ENCODE assay signal across 22 cellular contexts in the genomic region with DNA sequence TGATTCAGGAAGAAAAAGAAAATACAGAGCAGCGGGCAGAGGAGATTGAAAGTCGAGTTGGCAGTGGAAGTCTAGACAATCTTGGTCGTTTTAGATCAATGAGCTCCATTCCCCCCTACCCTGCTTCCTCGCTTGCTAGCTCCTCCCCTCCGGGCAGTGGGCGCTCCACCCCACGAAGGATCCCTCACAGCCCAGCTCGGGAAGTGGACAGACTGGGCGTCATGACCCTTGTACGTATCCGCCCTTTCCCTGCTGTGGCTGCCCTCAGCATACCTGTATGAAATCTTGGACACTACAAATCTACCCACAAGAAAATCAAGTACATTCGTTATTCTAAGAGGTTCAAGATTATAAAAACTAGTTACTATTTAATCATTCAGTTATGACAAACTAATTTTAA. TPM values are rescaled to one million over a fixed set of nuclear protein-coding genes. Genes with fewer than 3 reads are reported as not detected.
DNase-seq lines count a peak whose midpoint lies in the region; ATAC-seq and TF ChIP-seq lines count a peak whose summit lies in the region.
"Had no signal": no experiment of that assay in that cellular context is flagged by ENCODE, and none has a peak within 500 bp of the region (broad histone marks: within the 10 kb centered on the region; RNA-seq: fewer than 3 reads in every experiment).

No MANE protein-coding gene starts in this region.

- H3K36me3 Mint-ChIP-seq in WTC11 (peaks cover 56% of the 10 kb centered on the region), osteocyte (ENCODE audit: unreplicated experiment) (peaks cover 42% of the 10 kb centered on the region)
- H3K36me3 Mint-ChIP-seq in naive thymus-derived CD4-positive, alpha-beta T cell, result peaks cover 8 to 53% (median 12%) of the 10 kb centered on the region in 5 donors

- no peak overlapping the region for H3K27ac ChIP-seq in naive thymus-derived CD4-positive, alpha-beta T cell (ENCODE audit: low read depth, low read length)
- H3K27ac ChIP-seq: BLaER1 treated with 17β-estradiol and CSF1 and Interleukin-3, amounts not matched to agents 10 nM and 100 nM; C4-2B had no signal

- H3K9me3 Mint-ChIP-seq in WTC11 (no peaks in the 10 kb centered on the region), osteocyte (ENCODE audit: unreplicated experiment) (no peaks in the 10 kb centered on the region)
- peaks cover 0 to 1% (median 0%) of the 10 kb centered on the region in 11 donors for H3K9me3 Mint-ChIP-seq in naive thymus-derived CD4-positive, alpha-beta T cell
- H3K9me3 Mint-ChIP-seq: CD4-positive, alpha-beta memory T cell; CD4-positive, CD25-positive, alpha-beta regulatory T cell; CD8-positive, alpha-beta memory T cell had no signal

- no peaks in the 10 kb centered on the region for H3K27me3 Mint-ChIP-seq in WTC11 (ENCODE audit: low read depth)
- H3K27me3 Mint-ChIP-seq in osteocyte (ENCODE audit: unreplicated experiment), result no peaks in the 10 kb centered on the region
- H3K27me3 Mint-ChIP-seq in naive thymus-derived CD4-positive, alpha-beta T cell, result no peaks in the 10 kb centered on the region
- H3K27me3 Mint-ChIP-seq: B cell; CD4-positive, alpha-beta memory T cell; CD4-positive, CD25-positive, alpha-beta regulatory T cell; CD8-positive, alpha-beta memory T cell had no signal

- DNase-seq in WTC11 (ENCODE audit: low spot score) (no peak), osteocyte (ENCODE audit: extremely low spot score, unreplicated experiment) (no peak)
- no peak for DNase-seq in activated naive CD4-positive, alpha-beta T cell treated with anti-CD3 and anti-CD28 coated beads, Interleukin-2, amount 50 U/mL, for 16 hours
- DNase-seq in naive thymus-derived CD4-positive, alpha-beta T cell, result no peak
- DNase-seq: 8988T; ACHN; CD4-positive, alpha-beta memory T cell; CD4-positive, CD25-positive, alpha-beta regulatory T cell; CD8-positive, alpha-beta memory T cell; COR-L47; DMS 273 treated with DMSO at 0.1 percent for 48 hours; DMS153; DMS53; DMS79; DND-41; EL; GDM1 had no signal

- no peaks in the 10 kb centered on the region for H3K27me3 ChIP-seq in naive thymus-derived CD4-positive, alpha-beta T cell (ENCODE audit: control insufficient read depth in 2 of 2, insufficient read depth in 2 of 2, low read length in 2 of 2)
- H3K27me3 ChIP-seq: BLaER1 treated with 17β-estradiol and CSF1 and Interleukin-3, amounts not matched to agents 10 nM and 100 nM had no signal

- H3K4me3 Mint-ChIP-seq in WTC11 (no peak overlapping the region), osteocyte (ENCODE audit: unreplicated experiment) (no peak overlapping the region)
- no peak overlapping the region for H3K4me3 Mint-ChIP-seq in naive thymus-derived CD4-positive, alpha-beta T cell
- H3K4me3 Mint-ChIP-seq: B cell; CD4-positive, alpha-beta memory T cell; CD4-positive, CD25-positive, alpha-beta regulatory T cell; CD8-positive, alpha-beta memory T cell had no signal

- H3K4me1 ChIP-seq in naive thymus-derived CD4-positive, alpha-beta T cell (ENCODE audit: control insufficient read depth in 2 of 2, insufficient read depth in 2 of 2, low read length in 2 of 2), result peaks cover 0 to 3% of the 10 kb centered on the region in 2 donors
- H3K4me1 ChIP-seq: BLaER1 treated with 17β-estradiol and CSF1 and Interleukin-3, amounts not matched to agents 10 nM and 100 nM had no signal

- H3K4me3 ChIP-seq in naive thymus-derived CD4-positive, alpha-beta T cell (ENCODE audit: low read length), result no peak overlapping the region
- H3K4me3 ChIP-seq: BLaER1 treated with 17β-estradiol and CSF1 and Interleukin-3, amounts not matched to agents 10 nM and 100 nM; GM12878 had no signal

- TF ChIP-seq CTCF in WTC11 (IDR thresholded peaks at IDR 0.05), result no peak
- TF ChIP-seq CTCF in osteocyte (IDR thresholded peaks at IDR 0.05), result no peak

- CTCF ChIA-PET in WTC11 (lab: Charles Lee), result no interaction called here
- CTCF ChIA-PET in naive thymus-derived CD4-positive, alpha-beta T cell (lab: Charles Lee), result no interaction called here

- H3K27ac Mint-ChIP-seq in WTC11 (peak overlapping the region; percentile 41; the same call in 1 of the 2 replicates), osteocyte (ENCODE audit: unreplicated experiment) (peak overlapping the region; percentile 38)
- peak overlapping the region in 1 of 9 donors; percentile 21 for H3K27ac Mint-ChIP-seq in naive thymus-derived CD4-positive, alpha-beta T cell
- H3K27ac Mint-ChIP-seq: B cell; CD4-positive, alpha-beta memory T cell; CD4-positive, CD25-positive, alpha-beta regulatory T cell; CD8-positive, alpha-beta memory T cell had no signal

- POLR2A ChIA-PET in WTC11 (lab: Charles Lee), result no interaction called here
- POLR2A ChIA-PET in naive thymus-derived CD4-positive, alpha-beta T cell (lab: Charles Lee), result no interaction called here

- ATAC-seq in WTC11 (no peak), GM21526 (IDR thresholded peaks at IDR 0.05; ENCODE audit: low FRiP score, unreplicated experiment) (no peak)
- no peak for ATAC-seq in naive thymus-derived CD4-positive, alpha-beta T cell
- ATAC-seq: GM12878 had no signal

- H3K4me1 Mint-ChIP-seq in WTC11 (0 out of 2 replicates have a peak, but pooled peaks cover 2% of the 10 kb centered on the region), osteocyte (ENCODE audit: unreplicated experiment) (no peaks in the 10 kb centered on the region)
- H3K4me1 Mint-ChIP-seq in naive thymus-derived CD4-positive, alpha-beta T cell, result peaks cover 0 to 7% (median 0%) of the 10 kb centered on the region in 7 donors
- H3K4me1 Mint-ChIP-seq: B cell; CD4-positive, CD25-positive, alpha-beta regulatory T cell had no signal

- no peaks in the 10 kb centered on the region for H3K9me3 ChIP-seq in naive thymus-derived CD4-positive, alpha-beta T cell (ENCODE audit: control insufficient read depth in 2 of 3, low read length in 3 of 3)
- H3K9me3 ChIP-seq: BLaER1 treated with 17β-estradiol and CSF1 and Interleukin-3, amounts not matched to agents 10 nM and 100 nM had no signal

- H3K36me3 ChIP-seq in naive thymus-derived CD4-positive, alpha-beta T cell (ENCODE audit: control insufficient read depth in 2 of 3, insufficient read depth in 3 of 3, low read length in 3 of 3), result peaks cover 4 to 72% (median 13%) of the 10 kb centered on the region in 3 experiments

- intact Hi-C loops in naive thymus-derived CD4-positive, alpha-beta T cell (cut with micrococcal nuclease), result no loop called here

TF ChIP-seq in WTC11, 78 proteins besides CTCF, POLR2A, EP300 and RAD21:
- TF ChIP-seq ZNF138 (CRISPR knock-in tag; conservative IDR thresholded peaks at IDR 0.05), result no peak
- TF ChIP-seq STAT6 (CRISPR knock-in tag; conservative IDR thresholded peaks at IDR 0.05; ENCODE audit: low read depth), result no peak
- no peak for TF ChIP-seq NR1H2 (CRISPR knock-in tag; IDR thresholded peaks at IDR 0.05)
- TF ChIP-seq, protein P1, sequence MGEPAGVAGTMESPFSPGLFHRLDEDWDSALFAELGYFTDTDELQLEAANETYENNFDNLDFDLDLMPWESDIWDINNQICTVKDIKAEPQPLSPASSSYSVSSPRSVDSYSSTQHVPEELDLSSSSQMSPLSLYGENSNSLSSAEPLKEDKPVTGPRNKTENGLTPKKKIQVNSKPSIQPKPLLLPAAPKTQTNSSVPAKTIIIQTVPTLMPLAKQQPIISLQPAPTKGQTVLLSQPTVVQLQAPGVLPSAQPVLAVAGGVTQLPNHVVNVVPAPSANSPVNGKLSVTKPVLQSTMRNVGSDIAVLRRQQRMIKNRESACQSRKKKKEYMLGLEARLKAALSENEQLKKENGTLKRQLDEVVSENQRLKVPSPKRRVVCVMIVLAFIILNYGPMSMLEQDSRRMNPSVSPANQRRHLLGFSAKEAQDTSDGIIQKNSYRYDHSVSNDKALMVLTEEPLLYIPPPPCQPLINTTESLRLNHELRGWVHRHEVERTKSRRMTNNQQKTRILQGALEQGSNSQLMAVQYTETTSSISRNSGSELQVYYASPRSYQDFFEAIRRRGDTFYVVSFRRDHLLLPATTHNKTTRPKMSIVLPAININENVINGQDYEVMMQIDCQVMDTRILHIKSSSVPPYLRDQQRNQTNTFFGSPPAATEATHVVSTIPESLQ (CRISPR knock-in tag; IDR thresholded peaks at IDR 0.05), result no peak

RNA-seq across cellular contexts. Expression of gene CTTN, which starts 50.1 kb away (rescaled TPM):
- total RNA-seq in WTC11 (2021), result 216 to 281 TPM (median 222 TPM) in 3 replicates
- total RNA-seq in osteocyte, result 296 and 313 TPM in 2 replicates
- 1 to 10 TPM; 1.3 to 2.6 (median 2.2) TPM for total RNA-seq in naive thymus-derived CD4-positive, alpha-beta T cell
- polyA plus RNA-seq in naive thymus-derived CD4-positive, alpha-beta T cell, result under 1 TPM in 1 of 2 donors, not detected in 1; 0.07 TPM
- total RNA-seq: B cell had no signal
- polyA plus RNA-seq: CD8-positive, alpha-beta memory T cell had no signal

Comparison
In these comparisons a context has a peak if more than half of its experiments do, and no peak if none do; other contexts are left out.
1. RNA of gene CTTN, which starts 50.1 kb away (total RNA-seq): 296 to 313 TPM in osteocyte and 216 to 281 TPM in WTC11; 1.3 to 2.6 TPM in naive thymus-derived CD4-positive, alpha-beta T cell; every median in the first group is over 10 times any median in the second.